In genomic region chr17:77314601-77315000, GRCh38 we compare ENCODE assay signal across 2 cellular contexts.
TF ChIP-seq lines count a peak whose summit lies in the region.

No MANE protein-coding gene starts in this region.

TF ChIP-seq in IMR-90, 13 proteins besides CTCF, POLR2A, EP300 and RAD21:
- TF ChIP-seq CEBPB (IDR thresholded peaks at IDR 0.05; ENCODE audit: low read depth, low read length) (no peak), CHD1 (IDR thresholded peaks at IDR 0.05; ENCODE audit: low read depth, low read length) (no peak), MXI1 (IDR thresholded peaks at IDR 0.05; ENCODE audit: borderline replicate concordance, low read depth, low read length) (no peak), ELK1 (IDR thresholded peaks at IDR 0.05; ENCODE audit: borderline replicate concordance, low read depth, low read length) (no peak), RFX5 (IDR thresholded peaks at IDR 0.05; ENCODE audit: low read depth, low read length) (no peak), RCOR1 (IDR thresholded peaks at IDR 0.05; ENCODE audit: insufficient replicate concordance, low read length) (no peak), BHLHE40 (IDR thresholded peaks at IDR 0.05; ENCODE audit: low read depth, low read length) (no peak), MAZ (IDR thresholded peaks at IDR 0.05; ENCODE audit: borderline replicate concordance, low read depth, low read length) (no peak), NFE2L2 (IDR thresholded peaks at IDR 0.05; ENCODE audit: low read depth, low read length) (no peak)

TF ChIP-seq in H1, 55 proteins besides CTCF, POLR2A, EP300 and RAD21:
- no peak for TF ChIP-seq RXRA (IDR thresholded peaks at IDR 0.05; ENCODE audit: insufficient read depth, low read depth, low read length)
- TF ChIP-seq ASH2L (IDR thresholded peaks at IDR 0.05; ENCODE audit: low read length) = no peak
- TF ChIP-seq GTF2F1 (IDR thresholded peaks at IDR 0.05; ENCODE audit: borderline replicate concordance, low read depth, low read length) = no peak
- TF ChIP-seq ATF3 (IDR thresholded peaks at IDR 0.05; ENCODE audit: insufficient read depth, low read depth, low read length) = no peak
- TF ChIP-seq HDAC6 (IDR thresholded peaks at IDR 0.05; ENCODE audit: low read depth, low read length) = no peak
- TF ChIP-seq TEAD4 (IDR thresholded peaks at IDR 0.05; ENCODE audit: low read depth, low read length) = no peak
- no peak for TF ChIP-seq ZNF274 (IDR thresholded peaks at IDR 0.05; ENCODE audit: borderline replicate concordance, extremely low read depth, low read length)
- TF ChIP-seq CEBPB (IDR thresholded peaks at IDR 0.05; ENCODE audit: low read depth, low read length) = no peak
- no peak for TF ChIP-seq ATF2 (IDR thresholded peaks at IDR 0.05; ENCODE audit: low read length)
- no peak for TF ChIP-seq GABPA (IDR thresholded peaks at IDR 0.05; ENCODE audit: borderline replicate concordance, insufficient read depth, low read length)
TF ChIP-seq in H1: peak in this region for 0.
